Comparison of ENCODE assay signal across 4 cellular contexts in the genomic region with DNA sequence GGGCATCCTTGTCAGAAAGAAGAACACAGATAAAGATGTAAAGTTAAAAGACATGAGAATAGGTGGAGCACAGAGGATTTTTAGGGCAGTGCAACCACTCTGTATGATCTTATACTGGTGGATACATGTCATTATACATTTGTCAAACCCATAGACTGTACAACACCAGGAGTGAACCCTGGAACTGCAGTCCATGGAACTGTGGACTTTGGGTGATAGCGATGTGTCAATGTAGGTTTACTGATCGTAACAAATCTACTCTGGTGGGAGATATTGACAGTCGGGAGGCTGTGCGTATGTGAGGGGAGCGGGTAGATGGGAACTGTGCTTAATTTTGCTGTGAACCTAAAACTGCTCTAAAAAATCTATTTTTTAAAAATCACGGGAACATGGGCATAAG.
"Had no signal": no experiment of that assay in that cellular context is flagged by ENCODE, and none has a peak within 500 bp of the region (broad histone marks: within the 10 kb centered on the region; RNA-seq: fewer than 3 reads in every experiment).

No MANE protein-coding gene starts in this region.

- ATAC-seq: GM23338 had no signal

- DNase-seq: H9, HCEC 1CT, KBM-7 had no signal

- H3K4me3 ChIP-seq: GM23338 had no signal
